14 cellular contexts compared by ENCODE assay signal in the genomic region with DNA sequence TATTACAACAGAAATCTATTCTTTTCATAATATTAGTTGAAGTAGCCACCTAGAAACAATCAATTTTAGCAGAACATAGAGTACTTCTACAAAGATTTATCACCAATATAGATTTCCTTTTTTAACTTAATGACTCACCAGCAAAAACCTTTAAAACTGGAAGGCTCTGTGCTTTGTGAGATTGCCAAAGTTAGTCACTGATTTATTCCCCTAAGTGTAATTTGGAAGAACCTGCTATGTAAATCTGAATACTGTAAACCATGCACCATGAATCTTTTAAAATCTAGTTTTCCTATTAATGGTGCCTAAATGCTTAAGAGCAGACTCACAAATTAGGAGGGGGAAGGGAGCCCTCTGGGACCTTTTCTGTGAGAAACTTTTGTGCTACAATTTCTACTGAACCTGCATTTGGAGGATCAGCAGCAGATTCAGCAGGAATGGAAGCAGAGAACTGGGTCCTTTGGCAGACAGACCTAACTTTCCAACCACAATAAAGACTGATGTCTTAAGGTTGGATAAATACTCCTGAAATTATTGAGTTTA. TPM values are rescaled to one million over a fixed set of nuclear protein-coding genes. Genes with fewer than 3 reads are reported as not detected.
DNase-seq lines count a peak whose midpoint lies in the region; ATAC-seq, FAIRE-seq and TF ChIP-seq lines count a peak whose summit lies in the region.
"Had no signal": no experiment of that assay in that cellular context is flagged by ENCODE, and none has a peak within 500 bp of the region (broad histone marks: within the 10 kb centered on the region; RNA-seq: fewer than 3 reads in every experiment).

No MANE protein-coding gene starts in this region.

- FAIRE-seq in H1 (lab: Jason Lieb, UNC), result no peak

- H3K4me2 ChIP-seq in H1 (ENCODE audit: insufficient read depth in 1 of 2, low read depth in 2 of 2, low read length in 2 of 2), result no peak overlapping the region

- H3K9ac ChIP-seq in H1 (replicated peaks in 1 of 4; ENCODE audit: extremely low read depth in 1 of 4, low read depth in 3 of 4, low read length in 3 of 4), result no peak overlapping the region

- H3K27ac ChIP-seq in H1 (ENCODE audit: low read depth, low read length) (no peak overlapping the region), mesodermal cell (ENCODE audit: low read depth, low read length, severe bottlenecking) (peak overlapping the region; percentile 8), A673 (ENCODE audit: low read depth, low read length, poor library complexity, severe bottlenecking) (no peak overlapping the region)
- H3K27ac ChIP-seq: HL-60 had no signal

- no peak overlapping the region for H3K18ac ChIP-seq in H1 (ENCODE audit: extremely low read depth, low read length)

- no peak overlapping the region; the same call in 1 of the 2 replicates for H2BK5ac ChIP-seq in H1 (ENCODE audit: low read depth, low read length)

- no peak overlapping the region for H3K4ac ChIP-seq in H1 (replicated peaks; ENCODE audit: insufficient read length, low read depth, low read length)

- no peaks in the 10 kb centered on the region for H3K23me2 ChIP-seq in H1 (ENCODE audit: low read depth, low read length)

- intact Hi-C loops in left cardiac atrium (cut with DNase I), result loop anchor here in 1 of 2 donors (5.0 kb wide), 1 partner anchor 59 kb away; the partner anchor contains the start of gene PNRC1
- intact Hi-C loops in cardiac septum (cut with DNase I), result loop anchor here (1.0 to 5.0 kb wide), 2 partner anchors 12 to 59 kb away; partner anchors contain the start of gene PNRC1
- intact Hi-C loops in A673 (cut with micrococcal nuclease; ENCODE audit: unreplicated experiment), result no loop called here

- no peaks in the 10 kb centered on the region for H3K9me3 Mint-ChIP-seq in type B pancreatic cell
- H3K9me3 Mint-ChIP-seq: activated T-helper 2 cell treated with anti-CD3 and anti-CD28 coated beads, Interferon-gamma antibody, Interleukin-2, Interleukin-4, amounts not matched to agents 10 μg/mL and 5 μg/mL and 100 μg/mL, durations not matched to agents 14 hours and 24 hours and 36 hours had no signal

- no peak overlapping the region for H4K8ac ChIP-seq in H1 (ENCODE audit: extremely low read depth, insufficient read depth, low read length)

- no peak overlapping the region for H2BK12ac ChIP-seq in H1 (ENCODE audit: low read depth, low read length)

- H4K91ac ChIP-seq in H1 (replicated peaks; ENCODE audit: insufficient read length, low read length), result no peak overlapping the region

- peak overlapping the region; percentile 59 for H3K4me3 Mint-ChIP-seq in type B pancreatic cell

- no peaks in the 10 kb centered on the region for H3K27me3 Mint-ChIP-seq in type B pancreatic cell

- H3K27me3 ChIP-seq in H1 (replicated peaks in 1 of 4; ENCODE audit: control insufficient read depth in 3 of 4, extremely low read depth in 1 of 4, insufficient read depth in 3 of 4, low read length in 3 of 4) (no peaks in the 10 kb centered on the region), A673 (replicated peaks; ENCODE audit: insufficient read depth, low read depth, low read length, poor library complexity) (no peaks in the 10 kb centered on the region)

- H2BK20ac ChIP-seq in H1 (ENCODE audit: low read length), result no peak overlapping the region

- H2AK5ac ChIP-seq in H1 (ENCODE audit: low read depth, low read length), result no peak overlapping the region

- TF ChIP-seq EP300 in H1 (IDR thresholded peaks at IDR 0.05; ENCODE audit: borderline replicate concordance in 1 of 2, low read depth in 2 of 2, low read length in 2 of 2), result no peak

- H2BK120ac ChIP-seq in H1 (replicated peaks; ENCODE audit: low read depth, low read length), result peak overlapping the region; percentile 55

- no peak for DNase-seq in left cardiac atrium
- DNase-seq in cardiac septum (ENCODE audit: low spot score), result no peak
- no peak for DNase-seq in H1 (ENCODE audit: low read depth in 1 of 2, low spot score in 2 of 2)
- DNase-seq in type B pancreatic cell (ENCODE audit: extremely low spot score, unreplicated experiment), result no peak
- DNase-seq in UCSD-AML1 (lab: John Stamatoyannopoulos, UW; ENCODE audit: unreplicated experiment), result no peak
- no peak for DNase-seq in A673 (ENCODE audit: low spot score)
- DNase-seq: effector CD4-positive, alpha-beta T cell; islet precursor cell; NCI-H2107; stimulated activated CD8-positive, alpha-beta memory T cell treated with anti-CD3 and anti-CD28 coated beads, Interleukin-4, amount 100 ng/mL, for 48 hours had no signal

- CTCF ChIA-PET in H1 (lab: Charles Lee; ENCODE audit: partially characterized antibody) (interaction anchor here (0.8 to 1.9 kb wide), 4 partner anchors 11 to 19 kb away, joined by 3 to 6 read pairs (median 4); no protein-coding TSS in a partner anchor), A673 (lab: Charles Lee) (no interaction called here)

- ATAC-seq in left cardiac atrium (peak; percentile 15 to 37), GM21360 (IDR thresholded peaks at IDR 0.05; ENCODE audit: unreplicated experiment) (no peak)

- no peak for TF ChIP-seq RAD21 in H1 (IDR thresholded peaks at IDR 0.05 in 1 of 2, conservative IDR thresholded peaks at IDR 0.05 in 1 of 2; ENCODE audit: low read depth in 2 of 2, low read length in 2 of 2)

- POLR2A ChIA-PET in H1 (lab: Charles Lee; ENCODE audit: partially characterized antibody) (interaction anchor here (0.7 kb wide), 1 partner anchor 13 kb away, joined by 3 read pairs; no protein-coding TSS in a partner anchor), A673 (lab: Charles Lee; ENCODE audit: low non-redundant PET) (no interaction called here)

- no peaks in the 10 kb centered on the region for H3K79me1 ChIP-seq in H1 (ENCODE audit: low read depth, low read length)

- no peaks in the 10 kb centered on the region for H3K79me2 ChIP-seq in H1 (ENCODE audit: control insufficient read depth in 1 of 2, insufficient read depth in 2 of 2, low read length in 2 of 2)

- no peak overlapping the region for H3K56ac ChIP-seq in H1 (replicated peaks; ENCODE audit: insufficient read length, low read depth, low read length)

- no peak overlapping the region for H2BK15ac ChIP-seq in H1 (ENCODE audit: low read length)

- H3K4me1 Mint-ChIP-seq in type B pancreatic cell (ENCODE audit: unreplicated experiment), result peaks cover 20% of the 10 kb centered on the region

- H3K4me1 ChIP-seq in H1 (replicated peaks in 1 of 4; ENCODE audit: control insufficient read depth in 3 of 4, insufficient read depth in 4 of 4, low read length in 3 of 4) (peaks cover 0 to 17% (median 5%) of the 10 kb centered on the region in 4 experiments; a peak in 4 of 7 replicates), mesodermal cell (ENCODE audit: control insufficient read depth, insufficient read depth, low read length, poor library complexity, severe bottlenecking) (no peaks in the 10 kb centered on the region), A673 (ENCODE audit: insufficient read depth, low read length, poor library complexity, severe bottlenecking) (peaks cover 7% of the 10 kb centered on the region)

- no peak overlapping the region for H4K5ac ChIP-seq in H1 (ENCODE audit: insufficient read length, low read depth, low read length)

- H3K14ac ChIP-seq in H1 (ENCODE audit: insufficient read length), result no peak overlapping the region

- BruUV-seq in A673 (replicated peaks; lab: Mats Ljungman, UMichigan), result no TSS peak

- H2AFZ ChIP-seq in H1 (ENCODE audit: low read length), result peak overlapping the region; percentile 26; the same call in 1 of the 2 replicates

- TF ChIP-seq POLR2A in H1 (IDR thresholded peaks at IDR 0.05; ENCODE audit: control extremely low read depth in 1 of 2, low read depth in 2 of 2, low read length in 2 of 2), result no peak

- no peaks in the 10 kb centered on the region for H4K20me1 ChIP-seq in H1 (replicated peaks in 1 of 2; ENCODE audit: control insufficient read depth in 1 of 2, insufficient read depth in 2 of 2, low read length in 2 of 2)

- H3K4me3 ChIP-seq in H1 (ENCODE audit: extremely low read depth in 1 of 4, insufficient read depth in 2 of 4, low read depth in 3 of 4, low read length in 4 of 4) (no peak overlapping the region), mesodermal cell (ENCODE audit: extremely low read depth, insufficient read depth, low read length, poor library complexity, severe bottlenecking) (no peak overlapping the region), A673 (ENCODE audit: low read depth, low read length, poor library complexity, severe bottlenecking) (no peak overlapping the region)

- no peaks in the 10 kb centered on the region for H3K36me3 Mint-ChIP-seq in type B pancreatic cell

- no peaks in the 10 kb centered on the region for H3K9me3 ChIP-seq in H1 (ENCODE audit: insufficient read depth in 2 of 2, low read depth in 1 of 2, low read length in 1 of 2)
- no peaks in the 10 kb centered on the region for H3K9me3 ChIP-seq in mesodermal cell (ENCODE audit: control insufficient read depth, low read length)
- H3K9me3 ChIP-seq in A673 (ENCODE audit: low read depth, low read length, poor library complexity, severe bottlenecking), result no peaks in the 10 kb centered on the region

- no peak for TF ChIP-seq CTCF in H1 (IDR thresholded peaks at IDR 0.05; ENCODE audit: control extremely low read depth in 1 of 3, insufficient read depth in 1 of 3, low read depth in 1 of 3, low read length in 3 of 3)
- no peak for TF ChIP-seq CTCF in type B pancreatic cell (conservative IDR thresholded peaks at IDR 0.05)
- no peak for TF ChIP-seq CTCF in A673 (conservative IDR thresholded peaks at IDR 0.05; ENCODE audit: low read depth, low read length)

- H3K36me3 ChIP-seq in H1 (ENCODE audit: control insufficient read depth in 2 of 4, insufficient read depth in 4 of 4, low read length in 3 of 4) (no peaks in the 10 kb centered on the region), mesodermal cell (ENCODE audit: control insufficient read depth, insufficient read depth, low read length) (no peaks in the 10 kb centered on the region), A673 (ENCODE audit: insufficient read depth, low read length, poor library complexity, severe bottlenecking) (no peaks in the 10 kb centered on the region)

- H3K27ac Mint-ChIP-seq in type B pancreatic cell, result peak overlapping the region; percentile 90
- H3K27ac Mint-ChIP-seq: activated T-helper 2 cell treated with anti-CD3 and anti-CD28 coated beads, Interferon-gamma antibody, Interleukin-2, Interleukin-4, amounts not matched to agents 10 μg/mL and 5 μg/mL and 100 μg/mL, durations not matched to agents 14 hours and 24 hours and 36 hours had no signal

- H3K23ac ChIP-seq in H1 (ENCODE audit: insufficient read length), result no peak overlapping the region

RNA-seq across cellular contexts. Expression of gene PNRC1, which starts 57.7 kb away (rescaled TPM):
- total RNA-seq in left cardiac atrium (100 to 1,000 TPM; 177 to 202 TPM), cardiac septum (211 TPM), type B pancreatic cell (ENCODE audit: low replicate concordance) (140 and 150 TPM in 2 replicates), A673 (2021) (26.4 and 36.1 TPM in 2 replicates)
- 48.5 and 50.2 TPM in 2 replicates for total RNA-seq in H1 (2021; fragmentation: NEBNext Ultra II Directional; extraction: Animal tissue kit (Norgen Biotek cat#: 25700))
- 6.3 and 8.2 TPM in 2 replicates for polyA plus RNA-seq in H1 (2011; rRNA removed)
- 6.7 TPM for polyA plus RNA-seq in H1 (2011; cell fraction: cytosol; rRNA removed)
- polyA plus RNA-seq in H1 (2011; cell fraction: nucleus; rRNA removed), result 8.1 TPM
- polyA plus RNA-seq in H1 (2012, experiment 1 of 2), result 13.9 to 25.1 TPM (median 17.9 TPM) in 4 replicates
- 12.5 TPM for polyA plus RNA-seq in H1 (2012, experiment 2 of 2)
- polyA plus RNA-seq in H1 (2013, experiment 1 of 2), result 19.2 TPM
- 17.2 TPM for polyA plus RNA-seq in H1 (2013, experiment 2 of 2)
- polyA minus RNA-seq in H1 (2011; rRNA and poly(A)+ RNA removed), result 5.6 and 9.4 TPM in 2 replicates
- polyA minus RNA-seq in H1 (2011; cell fraction: cytosol; rRNA and poly(A)+ RNA removed), result 24.0 TPM
- 35.3 TPM for polyA minus RNA-seq in H1 (2011; cell fraction: nucleus; rRNA and poly(A)+ RNA removed)
- 89.4 TPM for polyA plus RNA-seq in mesodermal cell (2013, experiment 1 of 2)
- 112 TPM for polyA plus RNA-seq in mesodermal cell (2013, experiment 2 of 2)

RNA-seq across cellular contexts. Expression of gene RNGTT, which starts 59.4 kb away (rescaled TPM):
- total RNA-seq in left cardiac atrium (10 to 100 TPM in 1 of 2 donors, 1 to 10 TPM in 1; 8.6 to 10.1 TPM), cardiac septum (7.9 TPM), type B pancreatic cell (ENCODE audit: low replicate concordance) (12.1 and 13.4 TPM in 2 replicates), A673 (2021) (30.2 and 31.8 TPM in 2 replicates)
- total RNA-seq in H1 (2021; fragmentation: NEBNext Ultra II Directional; extraction: Animal tissue kit (Norgen Biotek cat#: 25700)), result 18.7 and 21.2 TPM in 2 replicates
- 2.6 and 3.6 TPM in 2 replicates for polyA plus RNA-seq in H1 (2011; rRNA removed)
- 6.2 TPM for polyA plus RNA-seq in H1 (2011; cell fraction: cytosol; rRNA removed)
- 3.5 TPM for polyA plus RNA-seq in H1 (2011; cell fraction: nucleus; rRNA removed)
- 8.4 to 13.3 TPM (median 10.1 TPM) in 4 replicates for polyA plus RNA-seq in H1 (2012, experiment 1 of 2)
- 1.1 TPM for polyA plus RNA-seq in H1 (2012, experiment 2 of 2)
- polyA plus RNA-seq in H1 (2013, experiment 1 of 2), result 9.0 TPM
- 9.7 TPM for polyA plus RNA-seq in H1 (2013, experiment 2 of 2)
- polyA minus RNA-seq in H1 (2011; rRNA and poly(A)+ RNA removed), result 8.6 and 12.4 TPM in 2 replicates
- polyA minus RNA-seq in H1 (2011; cell fraction: cytosol; rRNA and poly(A)+ RNA removed), result 9.0 TPM
- polyA minus RNA-seq in H1 (2011; cell fraction: nucleus; rRNA and poly(A)+ RNA removed), result 22.1 TPM
- 17.3 TPM for polyA plus RNA-seq in mesodermal cell (2013, experiment 1 of 2)
- polyA plus RNA-seq in mesodermal cell (2013, experiment 2 of 2), result 18.8 TPM
